13 cellular contexts compared by ENCODE assay signal in genomic region chr20:4008877-4009276, GRCh38.
"Had no signal": no experiment of that assay in that cellular context is flagged by ENCODE, and none has a peak within 500 bp of the region (broad histone marks: within the 10 kb centered on the region; RNA-seq: fewer than 3 reads in every experiment).

No MANE protein-coding gene starts in this region.

- H3K27ac ChIP-seq: tibial nerve had no signal

- H3K27ac Mint-ChIP-seq: activated B cell treated with CpG ODN at 0.5 μM for 24 hours; activated CD4-positive, alpha-beta T cell treated with anti-CD3 and anti-CD28 coated beads, Interleukin-2, amount 10 ng/mL, durations not matched to agents 24 days and 14 days; activated naive CD4-positive, alpha-beta T cell treated with anti-CD3 and anti-CD28 coated beads, Interleukin-2, amount 50 U/mL, for 72 hours; stimulated activated naive B cell treated with anti-CD40 and anti-IgM and Interleukin-4, amounts not matched to agents 10 μg/mL and 1 μg/mL and 100 μg/mL, for 72 hours had no signal

- H3K9me3 Mint-ChIP-seq: activated B cell treated with CpG ODN at 0.5 μM for 24 hours; activated CD4-positive, alpha-beta T cell treated with anti-CD3 and anti-CD28 coated beads, Interleukin-2, amount 10 ng/mL, durations not matched to agents 24 days and 14 days; activated naive CD4-positive, alpha-beta T cell treated with anti-CD3 and anti-CD28 coated beads, Interleukin-2, amount 50 U/mL, for 72 hours; naive thymus-derived CD4-positive, alpha-beta T cell; stimulated activated naive B cell treated with anti-CD40 and anti-IgM and Interleukin-4, amounts not matched to agents 10 μg/mL and 1 μg/mL and 100 μg/mL, for 72 hours had no signal

- ATAC-seq: activated naive CD4-positive, alpha-beta T cell treated with anti-CD3 and anti-CD28 coated beads, Interleukin-2, amount 50 U/mL, for 72 hours; right cardiac atrium; stimulated activated naive B cell treated with anti-CD40 and anti-IgM and Interleukin-4, amounts not matched to agents 10 μg/mL and 1 μg/mL and 100 μg/mL, for 72 hours had no signal

- H3K4me3 Mint-ChIP-seq: activated B cell treated with CpG ODN at 0.5 μM for 24 hours; activated CD4-positive, alpha-beta T cell treated with anti-CD3 and anti-CD28 coated beads, Interleukin-2, amount 10 ng/mL, durations not matched to agents 24 days and 14 days; naive thymus-derived CD4-positive, alpha-beta T cell; stimulated activated naive B cell treated with anti-CD40 and anti-IgM and Interleukin-4, amounts not matched to agents 10 μg/mL and 1 μg/mL and 100 μg/mL, for 72 hours had no signal

- H3K4me2 ChIP-seq: smooth muscle cell had no signal

- H3K27me3 Mint-ChIP-seq: activated B cell treated with CpG ODN at 0.5 μM for 24 hours; activated CD4-positive, alpha-beta T cell treated with anti-CD3 and anti-CD28 coated beads, Interleukin-2, amount 10 ng/mL, durations not matched to agents 24 days and 14 days; brain; naive thymus-derived CD4-positive, alpha-beta T cell; stimulated activated naive B cell treated with anti-CD40 and anti-IgM and Interleukin-4, amounts not matched to agents 10 μg/mL and 1 μg/mL and 100 μg/mL, for 72 hours had no signal

- H3K27me3 ChIP-seq: tibial nerve had no signal

- DNase-seq: activated B cell treated with CpG ODN at 0.5 μM for 24 hours; activated CD4-positive, alpha-beta T cell treated with anti-CD3 and anti-CD28 coated beads, Interleukin-2, amount 10 ng/mL, durations not matched to agents 24 days and 14 days; activated CD8-positive, alpha-beta memory T cell treated with anti-CD3 and anti-CD28 coated beads for 24 hours; amniotic stem cell; hypothalamus; naive thymus-derived CD4-positive, alpha-beta T cell; right cardiac atrium; stimulated activated naive B cell treated with anti-CD40 and anti-IgM and Interleukin-4, amounts not matched to agents 10 μg/mL and 1 μg/mL and 100 μg/mL, for 72 hours had no signal

- H3K9me3 ChIP-seq: tibial nerve had no signal

- H3K4me3 ChIP-seq: lung, smooth muscle cell, tibial nerve had no signal
